15 cellular contexts compared by ENCODE assay signal in the genomic region with DNA sequence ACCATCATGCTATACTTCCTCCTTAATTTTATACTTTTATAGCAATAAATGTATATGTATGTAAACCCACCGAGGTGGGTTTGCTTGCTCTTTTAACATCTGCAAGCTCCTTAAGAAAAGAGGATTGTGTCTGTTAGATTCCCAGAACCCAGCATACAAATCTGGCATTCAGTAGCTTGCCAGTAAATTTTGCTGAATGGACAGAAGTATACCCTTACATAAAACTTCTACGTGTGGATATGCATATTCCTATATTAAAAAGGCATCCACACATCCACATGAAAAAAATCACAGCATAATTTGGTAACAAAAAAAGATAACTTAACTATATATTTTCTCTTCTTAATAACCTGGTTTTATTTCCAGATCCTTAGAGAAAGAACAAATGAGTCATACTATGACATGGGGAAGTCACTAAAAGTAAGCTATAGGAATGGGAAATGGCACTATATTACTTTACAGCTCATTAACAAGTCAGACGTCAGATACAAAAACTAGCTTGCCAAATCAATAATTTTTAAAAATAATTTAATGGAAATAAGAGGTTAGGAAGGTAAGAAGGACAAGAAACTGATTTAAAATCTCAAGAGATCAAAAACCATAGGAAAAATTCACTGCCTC.
"Had no signal": no experiment of that assay in that cellular context is flagged by ENCODE, and none has a peak within 500 bp of the region (broad histone marks: within the 10 kb centered on the region; RNA-seq: fewer than 3 reads in every experiment).

No MANE protein-coding gene starts in this region.

- H3K36me3 ChIP-seq: gastrocnemius medialis, neural progenitor cell had no signal

- H3K4me3 Mint-ChIP-seq: activated CD4-positive, alpha-beta memory T cell treated with anti-CD3 and anti-CD28 coated beads, Interleukin-2, amount 10 ng/mL, durations not matched to agents 7 days and 5 days; activated T-cell treated with anti-CD3 and anti-CD28 coated beads, Interleukin-2, amount 50 U/mL, for 4 hours; neural progenitor cell; stimulated activated effector memory CD8-positive, alpha-beta T cell treated with anti-CD3 and anti-CD28 coated beads, Interleukin-12 subunit alpha, Interleukin-12 subunit beta, amount 100 ng/mL, for 72 hours; WTC11 had no signal

- H3K4me3 ChIP-seq: gastrocnemius medialis, heart left ventricle, neural progenitor cell, psoas muscle had no signal

- H3K27me3 Mint-ChIP-seq: activated CD4-positive, alpha-beta memory T cell treated with anti-CD3 and anti-CD28 coated beads, Interleukin-2, amount 10 ng/mL, durations not matched to agents 7 days and 5 days had no signal

- H3K36me3 Mint-ChIP-seq: neural progenitor cell; stimulated activated effector memory CD8-positive, alpha-beta T cell treated with anti-CD3 and anti-CD28 coated beads, Interleukin-12 subunit alpha, Interleukin-12 subunit beta, amount 100 ng/mL, for 72 hours; WTC11 had no signal

- H3K4me1 ChIP-seq: neural progenitor cell had no signal

- H3K4me1 Mint-ChIP-seq: neural progenitor cell had no signal

- H3K4me2 ChIP-seq: neural progenitor cell had no signal

- H2AFZ ChIP-seq: neural progenitor cell had no signal

- H3K9me3 Mint-ChIP-seq: activated T-cell treated with anti-CD3 and anti-CD28 coated beads, Interleukin-2, amount 50 U/mL, for 4 hours; neural progenitor cell; stimulated activated effector memory CD8-positive, alpha-beta T cell treated with anti-CD3 and anti-CD28 coated beads, Interleukin-12 subunit alpha, Interleukin-12 subunit beta, amount 100 ng/mL, for 72 hours; WTC11 had no signal

- FAIRE-seq: urothelium cell line had no signal

- H3K9ac ChIP-seq: neural progenitor cell had no signal

- H3K27me3 ChIP-seq: gastrocnemius medialis, heart left ventricle, neural progenitor cell had no signal

- H3K9me3 ChIP-seq: gastrocnemius medialis, heart left ventricle, psoas muscle had no signal

- DNase-seq: activated CD4-positive, alpha-beta memory T cell treated with anti-CD3 and anti-CD28 coated beads, Interleukin-2, amount 10 ng/mL, durations not matched to agents 7 days and 5 days; activated CD4-positive, alpha-beta T cell treated with anti-CD3 and anti-CD28 coated beads for 4 hours; activated effector memory CD4-positive, alpha-beta T cell treated with Interleukin-2 at 50 U/mL for 16 hours; activated naive CD4-positive, alpha-beta T cell treated with anti-CD3 and anti-CD28 coated beads, Interleukin-2, amount 50 U/mL, for 16 hours; activated T-cell treated with anti-CD3 and anti-CD28 coated beads, Interleukin-2, amount 50 U/mL, for 4 hours; cortex of kidney; effector memory CD4-positive, alpha-beta T cell; gastrocnemius medialis; heart left ventricle; psoas muscle had no signal

- ATAC-seq: activated T-cell treated with anti-CD3 and anti-CD28 coated beads, Interleukin-2, amount 50 U/mL, for 4 hours; gastrocnemius medialis; heart left ventricle; psoas muscle; stimulated activated effector memory CD8-positive, alpha-beta T cell treated with anti-CD3 and anti-CD28 coated beads, Interleukin-12 subunit alpha, Interleukin-12 subunit beta, amount 100 ng/mL, for 72 hours; WTC11 had no signal

- H3K27ac Mint-ChIP-seq: activated CD4-positive, alpha-beta memory T cell treated with anti-CD3 and anti-CD28 coated beads, Interleukin-2, amount 10 ng/mL, durations not matched to agents 7 days and 5 days; neural progenitor cell; stimulated activated effector memory CD8-positive, alpha-beta T cell treated with anti-CD3 and anti-CD28 coated beads, Interleukin-12 subunit alpha, Interleukin-12 subunit beta, amount 100 ng/mL, for 72 hours; WTC11 had no signal

- H3K27ac ChIP-seq: epithelial cell of prostate, gastrocnemius medialis, heart left ventricle, neural progenitor cell, psoas muscle had no signal
